ENCODE assay signal across 17 cellular contexts in the genomic region with DNA sequence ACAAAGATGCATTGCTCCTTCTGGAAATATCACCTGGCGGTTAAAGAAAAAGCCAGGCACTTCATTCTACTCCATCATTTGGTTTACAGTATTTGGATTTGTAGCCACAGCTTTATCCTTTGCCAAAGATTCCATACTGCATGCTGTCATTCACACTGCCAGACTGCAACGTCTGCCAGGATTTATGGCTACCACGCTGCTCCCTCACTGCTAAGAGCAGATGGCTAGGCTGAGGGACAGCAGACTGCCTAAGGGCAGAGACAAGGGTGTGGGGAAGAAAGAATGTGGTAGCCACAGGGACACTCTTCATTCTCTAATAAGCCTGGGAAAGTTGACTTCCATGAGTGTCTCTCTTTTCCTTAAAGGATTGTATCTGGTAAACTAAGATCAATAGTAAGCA.
DNase-seq lines count a peak whose midpoint lies in the region; ATAC-seq and TF ChIP-seq lines count a peak whose summit lies in the region.
"Had no signal": no experiment of that assay in that cellular context is flagged by ENCODE, and none has a peak within 500 bp of the region (broad histone marks: within the 10 kb centered on the region; RNA-seq: fewer than 3 reads in every experiment).

No MANE protein-coding gene starts in this region.

- H3K27ac Mint-ChIP-seq in GM23338 = no peak overlapping the region
- H3K27ac Mint-ChIP-seq: activated naive CD8-positive, alpha-beta T cell treated with anti-CD3 and anti-CD28 coated beads, Interleukin-2, amount 50 U/mL, for 24 hours; B cell; HFFc6 had no signal

- H3K56ac ChIP-seq in mesendoderm (ENCODE audit: low read length) = no peak overlapping the region

- H3K9me2 ChIP-seq in GM23338 (ENCODE audit: insufficient read depth) = no peaks in the 10 kb centered on the region

- H3K4me3 ChIP-seq in GM23338 = no peak overlapping the region
- no peak overlapping the region for H3K4me3 ChIP-seq in WERI-Rb-1 (ENCODE audit: low read depth, low read length)
- no peak overlapping the region for H3K4me3 ChIP-seq in mesendoderm (ENCODE audit: low read length)
- H3K4me3 ChIP-seq in spleen = no peak overlapping the region
- H3K4me3 ChIP-seq: transverse colon had no signal

- H3K27me3 ChIP-seq in GM23338 (ENCODE audit: insufficient read depth) = no peaks in the 10 kb centered on the region
- H3K27me3 ChIP-seq in WERI-Rb-1 (ENCODE audit: insufficient read depth, low read depth, severe bottlenecking) = peaks cover 17% of the 10 kb centered on the region
- H3K27me3 ChIP-seq in mesendoderm (ENCODE audit: insufficient read depth, low read length, poor library complexity) = no peaks in the 10 kb centered on the region
- no peaks in the 10 kb centered on the region for H3K27me3 ChIP-seq in spleen (replicated peaks in 1 of 7)
- H3K27me3 ChIP-seq: transverse colon had no signal

- TF ChIP-seq CTCF in GM23338 (conservative IDR thresholded peaks at IDR 0.05; ENCODE audit: low read depth in 2 of 2) (no peak), WERI-Rb-1 (IDR thresholded peaks at IDR 0.05; ENCODE audit: low read depth, low read length) (no peak), spleen (IDR thresholded peaks at IDR 0.05 in 8 of 11, conservative IDR thresholded peaks at IDR 0.05 in 3 of 11) (no peak), GM13976 (IDR thresholded peaks at IDR 0.05; ENCODE audit: borderline replicate concordance, control extremely low read depth, extremely low read depth, insufficient read depth, missing control alignments) (no peak)

- no peak overlapping the region for H3K4me3 Mint-ChIP-seq in GM23338
- H3K4me3 Mint-ChIP-seq: activated naive CD8-positive, alpha-beta T cell treated with anti-CD3 and anti-CD28 coated beads, Interleukin-2, amount 50 U/mL, for 24 hours; B cell; HFFc6; neural crest cell had no signal

- no peak overlapping the region for H4K5ac ChIP-seq in mesendoderm (ENCODE audit: low read length)

- ATAC-seq in GM23338 = peak; percentile 71
- ATAC-seq: activated naive CD8-positive, alpha-beta T cell treated with anti-CD3 and anti-CD28 coated beads, Interleukin-2, amount 50 U/mL, for 24 hours had no signal

- H2BK5ac ChIP-seq in mesendoderm (ENCODE audit: low read length) = no peak overlapping the region

- no peak overlapping the region for H3K23ac ChIP-seq in mesendoderm (ENCODE audit: low read length)

- no peaks in the 10 kb centered on the region for H3K36me3 Mint-ChIP-seq in GM23338 (ENCODE audit: low read depth)

- no peaks in the 10 kb centered on the region for H3K9me3 Mint-ChIP-seq in GM23338
- H3K9me3 Mint-ChIP-seq: activated naive CD8-positive, alpha-beta T cell treated with anti-CD3 and anti-CD28 coated beads, Interleukin-2, amount 50 U/mL, for 24 hours; HFFc6 had no signal

- no peaks in the 10 kb centered on the region for H3K79me1 ChIP-seq in mesendoderm (ENCODE audit: low read length)

- no peak overlapping the region for H3K9ac ChIP-seq in mesendoderm (ENCODE audit: low read length)

- H2AK5ac ChIP-seq in mesendoderm (ENCODE audit: low read length) = no peak overlapping the region

- no peak overlapping the region for H3K18ac ChIP-seq in mesendoderm (ENCODE audit: low read length)

- intact Hi-C loops in spleen (cut with DNase I; ENCODE audit: low total_unique reads) = no loop called here

- in situ Hi-C loops in GM13976 (cut with MboI; ENCODE audit: low sequenced_read_pairs, unreplicated experiment) = no loop called here

- no peak overlapping the region for H2BK120ac ChIP-seq in mesendoderm (ENCODE audit: low read depth, low read length)

- TF ChIP-seq POLR2A in spleen (IDR thresholded peaks at IDR 0.05) = no peak

- no peaks in the 10 kb centered on the region for H3F3A ChIP-seq in GM23338 (replicated peaks; ENCODE audit: low read depth)

- H3K4me1 ChIP-seq in GM23338 (ENCODE audit: insufficient read depth) (peaks cover 20% of the 10 kb centered on the region), mesendoderm (ENCODE audit: control insufficient read depth, low read depth, low read length) (no peaks in the 10 kb centered on the region), spleen (no peaks in the 10 kb centered on the region)
- H3K4me1 ChIP-seq: transverse colon had no signal

- no peaks in the 10 kb centered on the region for H3K27me3 Mint-ChIP-seq in GM23338 (ENCODE audit: insufficient read depth, low read depth, poor library complexity)
- H3K27me3 Mint-ChIP-seq: activated naive CD8-positive, alpha-beta T cell treated with anti-CD3 and anti-CD28 coated beads, Interleukin-2, amount 50 U/mL, for 24 hours; B cell had no signal

- H3K27ac ChIP-seq in GM23338 (ENCODE audit: low read depth) = no peak overlapping the region
- no peak overlapping the region for H3K27ac ChIP-seq in WERI-Rb-1
- H3K27ac ChIP-seq in mesendoderm (ENCODE audit: low read depth, low read length) = no peak overlapping the region
- no peak overlapping the region for H3K27ac ChIP-seq in spleen
- H3K27ac ChIP-seq: transverse colon had no signal

- H3K4ac ChIP-seq in mesendoderm (ENCODE audit: low read depth, low read length) = no peak overlapping the region

- DNase-seq in GM23338 (ENCODE audit: low spot score) (peak; percentile 33), NCI-H446 treated with DMSO at 0.1 percent for 48 hours (lab: John Stamatoyannopoulos, UW) (peak; percentile 94), WERI-Rb-1 (peak; percentile 58), mesendoderm (peak; percentile 74), NCI-H2171 (lab: John Stamatoyannopoulos, UW) (no peak), spleen (no peak), GM13976 (ENCODE audit: low spot score) (no peak)
- DNase-seq: activated naive CD8-positive, alpha-beta T cell treated with anti-CD3 and anti-CD28 coated beads, Interleukin-2, amount 50 U/mL, for 24 hours; central memory CD4-positive, alpha-beta T cell; HFFc6; kidney glomerular epithelial cell; NCI-H1930; stimulated activated naive CD4-positive, alpha-beta T cell; T-helper 2 cell; transverse colon had no signal

- H2BK15ac ChIP-seq in mesendoderm (replicated peaks; ENCODE audit: low read depth) = no peak overlapping the region

- WGBS in mesendoderm (ENCODE audit: extremely low coverage, insufficient coverage, low lambda C conversion rate) = no CpG with 5 or more reads among the region's 3 CpGs
- WGBS in spleen, 5 donors = 56 to 70% (median 61%) methylated on average over 3 of the region's 3 CpGs

- H4K8ac ChIP-seq in mesendoderm (ENCODE audit: low read depth, low read length) = no peak overlapping the region

- no peaks in the 10 kb centered on the region for H4K20me1 ChIP-seq in GM23338 (replicated peaks; ENCODE audit: insufficient read depth)

- H3K4me2 ChIP-seq in GM23338 (no peak overlapping the region), mesendoderm (ENCODE audit: low read length) (no peak overlapping the region)

- peaks cover 25% of the 10 kb centered on the region for H3K4me1 Mint-ChIP-seq in GM23338
- H3K4me1 Mint-ChIP-seq: activated naive CD8-positive, alpha-beta T cell treated with anti-CD3 and anti-CD28 coated beads, Interleukin-2, amount 50 U/mL, for 24 hours; B cell had no signal

- H2AFZ ChIP-seq in GM23338 = no peak overlapping the region

- no peaks in the 10 kb centered on the region for H3K9me3 ChIP-seq in WERI-Rb-1 (ENCODE audit: severe bottlenecking)
- no peaks in the 10 kb centered on the region for H3K9me3 ChIP-seq in spleen
- H3K9me3 ChIP-seq: transverse colon had no signal

- H3K79me2 ChIP-seq in GM23338 (replicated peaks; ENCODE audit: insufficient read depth) (no peaks in the 10 kb centered on the region), mesendoderm (ENCODE audit: control insufficient read depth, insufficient read depth, low read length) (no peaks in the 10 kb centered on the region)

- H3K36me3 ChIP-seq in GM23338 (ENCODE audit: insufficient read depth) (no peaks in the 10 kb centered on the region), WERI-Rb-1 (no peaks in the 10 kb centered on the region), mesendoderm (ENCODE audit: control insufficient read depth, insufficient read depth, low read length) (no peaks in the 10 kb centered on the region), spleen (no peaks in the 10 kb centered on the region)
- H3K36me3 ChIP-seq: transverse colon had no signal

TF ChIP-seq in GM23338, 12 proteins besides CTCF, POLR2A, EP300 and RAD21 (continues in another document):
- no peak for TF ChIP-seq JUNB (IDR thresholded peaks at IDR 0.05; ENCODE audit: unreplicated experiment)
- no peak for TF ChIP-seq CREB1 (CRISPR knock-in tag; IDR thresholded peaks at IDR 0.05; ENCODE audit: low read depth)
- TF ChIP-seq NANOG (IDR thresholded peaks at IDR 0.05; ENCODE audit: borderline replicate concordance) = no peak
- no peak for TF ChIP-seq EZH2phosphoT487 (IDR thresholded peaks at IDR 0.05; ENCODE audit: unreplicated experiment)
- TF ChIP-seq, protein P1, sequence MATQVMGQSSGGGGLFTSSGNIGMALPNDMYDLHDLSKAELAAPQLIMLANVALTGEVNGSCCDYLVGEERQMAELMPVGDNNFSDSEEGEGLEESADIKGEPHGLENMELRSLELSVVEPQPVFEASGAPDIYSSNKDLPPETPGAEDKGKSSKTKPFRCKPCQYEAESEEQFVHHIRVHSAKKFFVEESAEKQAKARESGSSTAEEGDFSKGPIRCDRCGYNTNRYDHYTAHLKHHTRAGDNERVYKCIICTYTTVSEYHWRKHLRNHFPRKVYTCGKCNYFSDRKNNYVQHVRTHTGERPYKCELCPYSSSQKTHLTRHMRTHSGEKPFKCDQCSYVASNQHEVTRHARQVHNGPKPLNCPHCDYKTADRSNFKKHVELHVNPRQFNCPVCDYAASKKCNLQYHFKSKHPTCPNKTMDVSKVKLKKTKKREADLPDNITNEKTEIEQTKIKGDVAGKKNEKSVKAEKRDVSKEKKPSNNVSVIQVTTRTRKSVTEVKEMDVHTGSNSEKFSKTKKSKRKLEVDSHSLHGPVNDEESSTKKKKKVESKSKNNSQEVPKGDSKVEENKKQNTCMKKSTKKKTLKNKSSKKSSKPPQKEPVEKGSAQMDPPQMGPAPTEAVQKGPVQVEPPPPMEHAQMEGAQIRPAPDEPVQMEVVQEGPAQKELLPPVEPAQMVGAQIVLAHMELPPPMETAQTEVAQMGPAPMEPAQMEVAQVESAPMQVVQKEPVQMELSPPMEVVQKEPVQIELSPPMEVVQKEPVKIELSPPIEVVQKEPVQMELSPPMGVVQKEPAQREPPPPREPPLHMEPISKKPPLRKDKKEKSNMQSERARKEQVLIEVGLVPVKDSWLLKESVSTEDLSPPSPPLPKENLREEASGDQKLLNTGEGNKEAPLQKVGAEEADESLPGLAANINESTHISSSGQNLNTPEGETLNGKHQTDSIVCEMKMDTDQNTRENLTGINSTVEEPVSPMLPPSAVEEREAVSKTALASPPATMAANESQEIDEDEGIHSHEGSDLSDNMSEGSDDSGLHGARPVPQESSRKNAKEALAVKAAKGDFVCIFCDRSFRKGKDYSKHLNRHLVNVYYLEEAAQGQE (IDR thresholded peaks at IDR 0.05; ENCODE audit: unreplicated experiment) = no peak

Comparison
In these comparisons a context has a peak if more than half of its experiments do, and no peak if none do; other contexts are left out.
1. DNase-seq: peak in GM23338 (single experiment), NCI-H446 treated with DMSO at 0.1 percent for 48 hours (single experiment), WERI-Rb-1 (single experiment) and mesendoderm (single experiment); none in NCI-H2171 (single experiment), spleen (single experiment) and GM13976 (single experiment).